Comparison of ENCODE assay signal across 8 cellular contexts in genomic region chr1:23539698-23540266, GRCh38. TPM values are rescaled to one million over a fixed set of nuclear protein-coding genes. Genes with fewer than 3 reads are reported as not detected.
A peak's percentile ranks its signal among the peaks of the same experiment; 100 is the strongest.
DNase-seq lines count a peak whose midpoint lies in the region; ATAC-seq and TF ChIP-seq lines count a peak whose summit lies in the region.

No MANE protein-coding gene starts in this region.

- H3K27me3 Mint-ChIP-seq in activated CD4-positive, alpha-beta T cell treated with anti-CD3 and anti-CD28 coated beads for 36 hours, result no peaks in the 10 kb centered on the region

- peak overlapping the region; percentile 18 for H3K4me3 Mint-ChIP-seq in activated CD4-positive, alpha-beta T cell treated with anti-CD3 and anti-CD28 coated beads for 36 hours

- H3K36me3 ChIP-seq in BJ (ENCODE audit: control insufficient read depth, insufficient read depth, low read length) (no peaks in the 10 kb centered on the region), right lobe of liver (no peaks in the 10 kb centered on the region)

- H3K9me3 Mint-ChIP-seq in activated CD4-positive, alpha-beta T cell treated with anti-CD3 and anti-CD28 coated beads for 36 hours (ENCODE audit: low read depth), result no peaks in the 10 kb centered on the region

- POLR2A ChIA-PET in BJ (lab: Charles Lee), result interaction anchor here (0.6 kb wide), 1 partner anchor 9 kb away, joined by 3 read pairs; no protein-coding TSS in a partner anchor
- POLR2A ChIA-PET in activated CD4-positive, alpha-beta T cell treated with anti-CD3 and anti-CD28 coated beads for 36 hours (lab: Charles Lee), result interaction anchor here (0.6 to 1.4 kb wide), 6 partner anchors 9 to 1501 kb away, joined by 3 to 9 read pairs (median 4); partner anchors contain the start of gene E2F2

- peak overlapping the region; percentile 61 for H3K27ac Mint-ChIP-seq in activated CD4-positive, alpha-beta T cell treated with anti-CD3 and anti-CD28 coated beads for 36 hours

- no peak for TF ChIP-seq POLR2A in right lobe of liver (IDR thresholded peaks at IDR 0.05)

- CTCF ChIA-PET in BJ (lab: Yijun Ruan, JAX), result interaction anchor here (0.6 to 23.8 kb wide), 29 partner anchors 7 to 567 kb away, joined by 3 to 644 read pairs (median 5); partner anchors contain the start of genes E2F2, ID3, LACTBL1 and TCEA3
- CTCF ChIA-PET in activated CD4-positive, alpha-beta T cell treated with anti-CD3 and anti-CD28 coated beads for 36 hours (lab: Charles Lee), result interaction anchor here (0.6 to 21.5 kb wide), 27 partner anchors 11 to 1457 kb away, joined by 3 to 678 read pairs (median 4); partner anchors contain the start of genes ASAP3 and E2F2

- ATAC-seq in GM19395 (IDR thresholded peaks at IDR 0.05; ENCODE audit: unreplicated experiment) (peak; percentile 83), HG03520 (IDR thresholded peaks at IDR 0.05; ENCODE audit: unreplicated experiment) (peak; percentile 76), right lobe of liver (peak; percentile 90 to 95 (median 94))
- ATAC-seq in activated CD4-positive, alpha-beta T cell treated with anti-CD3 and anti-CD28 coated beads for 36 hours, result peak; percentile 95

- 3% methylated on average over 11 of the region's 16 CpGs for WGBS in right lobe of liver (ENCODE audit: insufficient coverage, low coverage, low lambda C conversion rate, missing lambda C conversion rate)

- H3K4me1 Mint-ChIP-seq in activated CD4-positive, alpha-beta T cell treated with anti-CD3 and anti-CD28 coated beads for 36 hours, result peaks cover 13% of the 10 kb centered on the region

- DNase-seq in BJ (ENCODE audit: low read depth), result peak; percentile 69
- peak; percentile 93 for DNase-seq in NCI-H69 (lab: John Stamatoyannopoulos, UW)
- peak; percentile 95 for DNase-seq in activated CD4-positive, alpha-beta T cell treated with anti-CD3 and anti-CD28 coated beads for 36 hours
- peak; percentile 75 for DNase-seq in cerebellum (ENCODE audit: low spot score)
- peak; percentile 79 to 83 (median 83) for DNase-seq in right lobe of liver
- DNase-seq in stimulated activated CD4-positive, alpha-beta T cell treated with anti-CD3 and anti-CD28 coated beads, TNF-alpha, amount 100 ng/mL, for 1 hour (ENCODE audit: low read depth in 3 of 3, low spot score in 1 of 3), result peak; percentile 79 to 82 (median 80)

- no peaks in the 10 kb centered on the region for H3K9me3 ChIP-seq in right lobe of liver

- TF ChIP-seq CTCF in BJ (IDR thresholded peaks at IDR 0.05; ENCODE audit: insufficient read depth, low read depth, low read length) (peak; percentile 93), right lobe of liver (IDR thresholded peaks at IDR 0.05) (peak; percentile 91 to 95 (median 92))

- H3K27ac ChIP-seq in right lobe of liver, result no peak overlapping the region

- H3K36me3 Mint-ChIP-seq in activated CD4-positive, alpha-beta T cell treated with anti-CD3 and anti-CD28 coated beads for 36 hours (ENCODE audit: low read depth), result no peaks in the 10 kb centered on the region

- peaks cover 0 to 7% (median 2%) of the 10 kb centered on the region in 4 donors for H3K4me1 ChIP-seq in right lobe of liver

- H3K27me3 ChIP-seq in BJ (ENCODE audit: control insufficient read depth, insufficient read depth, low read length) (no peaks in the 10 kb centered on the region), right lobe of liver (no peaks in the 10 kb centered on the region)

- no peak overlapping the region for H3K4me3 ChIP-seq in BJ (ENCODE audit: low read depth, low read length)
- no peak overlapping the region for H3K4me3 ChIP-seq in right lobe of liver

- intact Hi-C loops in activated CD4-positive, alpha-beta T cell treated with anti-CD3 and anti-CD28 coated beads for 36 hours (cut with DNase I, micrococcal nuclease), result loop anchor here (1.0 to 10.0 kb wide), 5 partner anchors 8 to 435 kb away; partner anchors contain the start of genes ASAP3 (in 1 of the 2), E2F2 (in 1 of the 2) and ZNF436 (in 1 of the 2)
- intact Hi-C loops in right lobe of liver (cut with DNase I), result loop anchor here (5.0 kb wide), 2 partner anchors 47 to 98 kb away; no protein-coding TSS in a partner anchor

RNA-seq across cellular contexts. Expression of gene E2F2, which starts 8.7 kb away (rescaled TPM):
- 0.11 TPM in 2 replicates for polyA plus RNA-seq in BJ (2011; rRNA removed)
- polyA minus RNA-seq in BJ (2011; rRNA and poly(A)+ RNA removed), result 0.24 and 0.67 TPM in 2 replicates
- total RNA-seq in activated CD4-positive, alpha-beta T cell treated with anti-CD3 and anti-CD28 coated beads for 36 hours, result 10 to 100 TPM; 25.0 to 32.0 TPM
- 3.1 TPM for total RNA-seq in cerebellum
- total RNA-seq in right lobe of liver, result 1 to 10 TPM in 1 of 6 experiments, under 1 TPM in 5; 0.18 to 1.2 (median 0.70) TPM

RNA-seq across cellular contexts. Expression of gene ID3, which starts 19.5 kb away (rescaled TPM):
- 230 and 379 TPM in 2 replicates for polyA plus RNA-seq in BJ (2011; rRNA removed)
- polyA minus RNA-seq in BJ (2011; rRNA and poly(A)+ RNA removed), result 249 and 251 TPM in 2 replicates
- 10 to 100 TPM; 42.6 to 43.9 TPM for total RNA-seq in activated CD4-positive, alpha-beta T cell treated with anti-CD3 and anti-CD28 coated beads for 36 hours
- 33.6 TPM for total RNA-seq in cerebellum
- total RNA-seq in right lobe of liver, result 10 to 100 TPM; 12.7 to 44.6 (median 27.0) TPM

RNA-seq across cellular contexts. Expression of gene ASAP3, which starts 55.8 kb away (rescaled TPM):
- polyA plus RNA-seq in BJ (2011; rRNA removed), result 22.6 and 33.9 TPM in 2 replicates
- 23.2 and 36.9 TPM in 2 replicates for polyA minus RNA-seq in BJ (2011; rRNA and poly(A)+ RNA removed)
- under 1 TPM; 0.37 to 0.57 TPM for total RNA-seq in activated CD4-positive, alpha-beta T cell treated with anti-CD3 and anti-CD28 coated beads for 36 hours
- total RNA-seq in cerebellum (16.2 TPM), right lobe of liver (10 to 100 TPM; 12.3 to 22.1 (median 16.6) TPM)

Comparison
In these comparisons a context has a peak if more than half of its experiments do, and no peak if none do; other contexts are left out.
1. RNA of gene ASAP3, which starts 55.8 kb away (total RNA-seq): 12.3 to 22.1 TPM in right lobe of liver and 16.2 TPM in cerebellum (single experiment); 0.37 to 0.57 TPM in activated CD4-positive, alpha-beta T cell treated with anti-CD3 and anti-CD28 coated beads for 36 hours; every median in the first group is over 4 times any median in the second.
2. Peak in every context shown above with its lines, with median percentiles within 50 percentile points of each other: DNase-seq and ATAC-seq.